Comparison of ENCODE assay signal across 10 cellular contexts in genomic region chr21:41951876-41952567, GRCh38. TPM values are rescaled to one million over a fixed set of nuclear protein-coding genes. Genes with fewer than 3 reads are reported as not detected.
DNase-seq lines count a peak whose midpoint lies in the region; ATAC-seq, FAIRE-seq and TF ChIP-seq lines count a peak whose summit lies in the region.
"Had no signal": no experiment of that assay in that cellular context is flagged by ENCODE, and none has a peak within 500 bp of the region (broad histone marks: within the 10 kb centered on the region; RNA-seq: fewer than 3 reads in every experiment).

No MANE protein-coding gene starts in this region.

- in situ Hi-C loops in K562 (cut with MboI) = no loop called here

- ATAC-seq in K562 = no peak

- TF ChIP-seq POLR2A in K562 (conservative IDR thresholded peaks at IDR 0.05) (no peak), vagina (IDR thresholded peaks at IDR 0.05) (no peak)

- TF ChIP-seq CTCF in left ventricle myocardium inferior (IDR thresholded peaks at IDR 0.05; ENCODE audit: borderline replicate concordance) = no peak
- no peak for TF ChIP-seq CTCF in right atrium auricular region (IDR thresholded peaks at IDR 0.05)
- no peak for TF ChIP-seq CTCF in K562 (IDR thresholded peaks at IDR 0.05 in 2 of 3, conservative IDR thresholded peaks at IDR 0.05 in 1 of 3; ENCODE audit: insufficient read depth in 2 of 3, low read depth in 1 of 3, low read length in 3 of 3)
- no peak for TF ChIP-seq CTCF in vagina (IDR thresholded peaks at IDR 0.05)

- 91% methylated on average over 5 of the region's 5 CpGs for WGBS in K562 (ENCODE audit: insufficient coverage, low coverage, missing lambda C conversion rate)

- H3K4me1 ChIP-seq in left ventricle myocardium inferior (peaks cover 57% of the 10 kb centered on the region), right atrium auricular region (peaks cover 0 to 51% of the 10 kb centered on the region in 2 donors), K562 (replicated peaks in 1 of 2; ENCODE audit: control insufficient read depth in 2 of 2, insufficient read depth in 2 of 2, low read length in 2 of 2) (peaks cover 30 to 63% of the 10 kb centered on the region in 2 experiments), mucosa of stomach (ENCODE audit: control insufficient read depth, insufficient read depth, low read length) (peaks cover 14% of the 10 kb centered on the region), vagina (peaks cover 66% of the 10 kb centered on the region)

- H3K27ac ChIP-seq in left ventricle myocardium inferior (replicated peaks) = no peak overlapping the region
- no peak overlapping the region for H3K27ac ChIP-seq in right atrium auricular region
- no peak overlapping the region for H3K27ac ChIP-seq in K562 (ENCODE audit: extremely low read depth, low read depth, low read length)
- no peak overlapping the region for H3K27ac ChIP-seq in vagina

- H3K4me3 ChIP-seq in left ventricle myocardium inferior = peak overlapping the region; percentile 84
- peak overlapping the region in 1 of 2 donors; percentile 89 for H3K4me3 ChIP-seq in right atrium auricular region
- H3K4me3 ChIP-seq in K562 = no peak overlapping the region; the same call in 1 of the 2 replicates
- peak overlapping the region; percentile 65 for H3K4me3 ChIP-seq in mucosa of stomach (ENCODE audit: low read length)
- H3K4me3 ChIP-seq in vagina = peak overlapping the region; percentile 67 to 75

- peak overlapping the region; percentile 70 for H3K4me2 ChIP-seq in K562 (ENCODE audit: insufficient read depth, low read length)

- H2AFZ ChIP-seq in K562 (ENCODE audit: low read depth, low read length) = no peak overlapping the region

- H3K79me2 ChIP-seq in K562 (ENCODE audit: control insufficient read depth, insufficient read depth, low read length) = peaks cover 34% of the 10 kb centered on the region

- POLR2A ChIA-PET in K562 (lab: Yijun Ruan, JAX) = interaction anchor here (1.3 to 1.7 kb wide), 4 partner anchors 9 to 53 kb away, joined by 3 to 4 read pairs (median 4); no protein-coding TSS in a partner anchor

- DNase-seq in left ventricle myocardium inferior (no peak), right atrium auricular region (ENCODE audit: low spot score) (no peak), K562 (ENCODE audit: extremely low read depth in 1 of 4, low spot score in 3 of 4) (no peak), vagina (ENCODE audit: extremely low spot score in 2 of 2) (no peak), NCI-H1092 (lab: John Stamatoyannopoulos, UW) (no peak), GF-D8 (lab: John Stamatoyannopoulos, UW) (no peak)
- no peak for DNase-seq in activated CD8-positive, alpha-beta memory T cell treated with anti-CD3 and anti-CD28 coated beads, Interleukin-2, amount 50 U/mL, for 48 hours
- DNase-seq: occipital lobe, OCI-M1 had no signal

- TF ChIP-seq EP300 in K562 (IDR thresholded peaks at IDR 0.05; ENCODE audit: low read length) = no peak

- peaks cover 17% of the 10 kb centered on the region; the same call in 1 of the 2 replicates for H4K20me1 ChIP-seq in K562 (replicated peaks; ENCODE audit: control insufficient read depth, insufficient read depth, low read length)

- no TSS peak for BruUV-seq in K562 (replicated peaks; lab: Mats Ljungman, UMichigan)

- FAIRE-seq in K562 (lab: Jason Lieb, UNC) = peak; percentile 32

- H3K9ac ChIP-seq in K562 (ENCODE audit: insufficient read depth in 1 of 2, low read depth in 2 of 2, low read length in 2 of 2) (peak overlapping the region in 1 of 2 experiments; percentile 90; a peak in 2 of 4 replicates), mucosa of stomach (ENCODE audit: low read length) (no peak overlapping the region)

- intact Hi-C loops in left ventricle myocardium inferior (cut with micrococcal nuclease) (no loop called here), K562 (cut with micrococcal nuclease) (no loop called here), vagina (cut with DNase I) (loop anchor here (10.0 kb wide), 1 partner anchor 53 kb away; no protein-coding TSS in a partner anchor)

- H3K27me3 ChIP-seq in left ventricle myocardium inferior (ENCODE audit: low read depth) = no peaks in the 10 kb centered on the region
- no peaks in the 10 kb centered on the region for H3K27me3 ChIP-seq in right atrium auricular region
- H3K27me3 ChIP-seq in K562 (ENCODE audit: control insufficient read depth in 2 of 2, insufficient read depth in 2 of 2, low read length in 2 of 2) = 0 out of 5 replicates have a peak, but pooled peaks cover 0 to 4% of the 10 kb centered on the region in 2 experiments
- no peaks in the 10 kb centered on the region for H3K27me3 ChIP-seq in mucosa of stomach (ENCODE audit: control insufficient read depth, insufficient read depth, low read length)
- H3K27me3 ChIP-seq in vagina = no peaks in the 10 kb centered on the region

- H3K36me3 ChIP-seq in left ventricle myocardium inferior = no peaks in the 10 kb centered on the region
- H3K36me3 ChIP-seq in right atrium auricular region = no peaks in the 10 kb centered on the region
- peaks cover 7% of the 10 kb centered on the region; the same call in 2 of the 3 replicates for H3K36me3 ChIP-seq in K562 (ENCODE audit: control insufficient read depth, insufficient read depth, low read length)
- no peaks in the 10 kb centered on the region for H3K36me3 ChIP-seq in mucosa of stomach (ENCODE audit: control insufficient read depth, insufficient read depth, low read length)
- no peaks in the 10 kb centered on the region for H3K36me3 ChIP-seq in vagina

- CTCF ChIA-PET in K562 (lab: Yijun Ruan, JAX; ENCODE audit: low intra/inter-chr PET ratio) = no interaction called here

- no peaks in the 10 kb centered on the region for H3K9me3 ChIP-seq in left ventricle myocardium inferior (replicated peaks)
- H3K9me3 ChIP-seq in right atrium auricular region = no peaks in the 10 kb centered on the region
- no peaks in the 10 kb centered on the region for H3K9me3 ChIP-seq in K562 (replicated peaks; ENCODE audit: control insufficient read depth, insufficient read depth, low read depth, low read length)
- no peaks in the 10 kb centered on the region for H3K9me3 ChIP-seq in mucosa of stomach (ENCODE audit: control insufficient read depth, low read length)
- no peaks in the 10 kb centered on the region for H3K9me3 ChIP-seq in vagina

- TF ChIP-seq RAD21 in K562 (CRISPR knock-in tag; conservative IDR thresholded peaks at IDR 0.05 in 1 of 2, IDR thresholded peaks at IDR 0.05 in 1 of 2) = no peak

- H3K9me1 ChIP-seq in K562 (ENCODE audit: control insufficient read depth, insufficient read depth, low read length) = no peaks in the 10 kb centered on the region

TF ChIP-seq in K562, 482 proteins besides CTCF, POLR2A, EP300 and RAD21 (continues in another document):
- no peak for TF ChIP-seq SMARCC2 (IDR thresholded peaks at IDR 0.05; ENCODE audit: low read depth)
- no peak for TF ChIP-seq SMAD4 (CRISPR knock-in tag; conservative IDR thresholded peaks at IDR 0.05)
- no peak for TF ChIP-seq CBX5 (IDR thresholded peaks at IDR 0.05; ENCODE audit: borderline replicate concordance, low read depth)
- TF ChIP-seq ZNF668 (CRISPR knock-in tag; IDR thresholded peaks at IDR 0.05) = no peak
- TF ChIP-seq ZNF511 (CRISPR knock-in tag; IDR thresholded peaks at IDR 0.05) = no peak

RNA-seq across cellular contexts. Expression of gene C2CD2, which starts 1.8 kb away (rescaled TPM):
- 5.9 TPM for total RNA-seq in left ventricle myocardium inferior
- 1 to 10 TPM; 8.6 to 9.1 TPM for total RNA-seq in right atrium auricular region
- total RNA-seq in K562 (2011; cell fraction: chromatin; rRNA removed; ENCODE audit: low replicate concordance) = 87.1 and 96.1 TPM in 2 replicates
- 67.0 and 72.4 TPM in 2 replicates for total RNA-seq in K562 (2011; cell fraction: nucleolus; rRNA removed)
- 71.8 and 78.2 TPM in 2 replicates for total RNA-seq in K562 (2011; cell fraction: nucleoplasm; rRNA removed)
- 15.1 and 20.2 TPM in 2 replicates for total RNA-seq in K562 (2014; rRNA removed)
- 11.6 and 12.1 TPM in 2 replicates for total RNA-seq in K562 (2014; rRNA removed; fragmentation: Illumina TruSeq; extraction: Trizol)
- total RNA-seq in K562 (2015; rRNA removed; fragmentation: Illumina TruSeq; extraction: Trizol) = 14.0 and 14.5 TPM in 2 replicates
- total RNA-seq in K562 (2021) = 19.0 and 19.6 TPM in 2 replicates
- polyA plus RNA-seq in K562 (2011; rRNA removed) = 21.6 and 27.5 TPM in 2 replicates
- polyA plus RNA-seq in K562 (2011; cell fraction: cytosol; rRNA removed) = 17.1 and 20.0 TPM in 2 replicates
- 40.5 and 46.1 TPM in 2 replicates for polyA plus RNA-seq in K562 (2011; cell fraction: nucleus; rRNA removed)
- 8.5 and 9.7 TPM in 2 replicates for polyA plus RNA-seq in K562 (2012)
- 9.1 and 10.9 TPM in 2 replicates for polyA plus RNA-seq in K562 (2014; fragmentation: Illumina TruSeq; extraction: Trizol)
- 1 to 10 TPM; 1.3 to 1.6 TPM for polyA plus RNA-seq in K562 (2014; fragmentation: Nextera tagmentation; extraction: Ambion mirVana)
- 9.5 and 13.5 TPM in 2 replicates for polyA plus RNA-seq in K562 (2014; rRNA removed)
- 40.3 and 41.0 TPM in 2 replicates for polyA minus RNA-seq in K562 (2011; rRNA and poly(A)+ RNA removed)
- polyA minus RNA-seq in K562 (2011; cell fraction: cytosol; rRNA and poly(A)+ RNA removed) = 23.2 and 27.7 TPM in 2 replicates
- 31.8 and 44.2 TPM in 2 replicates for polyA minus RNA-seq in K562 (2011; cell fraction: nucleus; rRNA and poly(A)+ RNA removed)
- 36.1 TPM for total RNA-seq in vagina

RNA-seq across cellular contexts. Expression of gene ZBTB21, which starts 58.1 kb away (rescaled TPM):
- 4.9 TPM for total RNA-seq in left ventricle myocardium inferior
- 10 to 100 TPM in 1 of 2 donors, 1 to 10 TPM in 1; 5.5 to 10.3 TPM for total RNA-seq in right atrium auricular region
- 6.9 and 28.9 TPM in 2 replicates for total RNA-seq in K562 (2011; cell fraction: chromatin; rRNA removed; ENCODE audit: low replicate concordance)
- total RNA-seq in K562 (2011; cell fraction: nucleolus; rRNA removed) = 8.2 and 9.7 TPM in 2 replicates
- 12.2 and 13.4 TPM in 2 replicates for total RNA-seq in K562 (2011; cell fraction: nucleoplasm; rRNA removed)
- total RNA-seq in K562 (2014; rRNA removed) = 7.4 and 8.6 TPM in 2 replicates
- 10.7 and 10.8 TPM in 2 replicates for total RNA-seq in K562 (2014; rRNA removed; fragmentation: Illumina TruSeq; extraction: Trizol)
- total RNA-seq in K562 (2015; rRNA removed; fragmentation: Illumina TruSeq; extraction: Trizol) = 10.4 and 10.7 TPM in 2 replicates
- total RNA-seq in K562 (2021) = 15.2 and 16.2 TPM in 2 replicates
- polyA plus RNA-seq in K562 (2011; rRNA removed) = 8.7 and 10.7 TPM in 2 replicates
- 4.6 and 5.2 TPM in 2 replicates for polyA plus RNA-seq in K562 (2011; cell fraction: cytosol; rRNA removed)
- 19.4 and 20.3 TPM in 2 replicates for polyA plus RNA-seq in K562 (2011; cell fraction: nucleus; rRNA removed)
- polyA plus RNA-seq in K562 (2012) = 5.3 and 6.4 TPM in 2 replicates
- polyA plus RNA-seq in K562 (2014; fragmentation: Illumina TruSeq; extraction: Trizol) = 8.4 and 11.4 TPM in 2 replicates
- 1 to 10 TPM; 2.2 to 2.6 TPM for polyA plus RNA-seq in K562 (2014; fragmentation: Nextera tagmentation; extraction: Ambion mirVana)
- polyA plus RNA-seq in K562 (2014; rRNA removed) = 3.8 and 5.6 TPM in 2 replicates
- polyA minus RNA-seq in K562 (2011; rRNA and poly(A)+ RNA removed) = 11.7 and 16.7 TPM in 2 replicates
- polyA minus RNA-seq in K562 (2011; cell fraction: cytosol; rRNA and poly(A)+ RNA removed) = 8.9 and 15.2 TPM in 2 replicates
- polyA minus RNA-seq in K562 (2011; cell fraction: nucleus; rRNA and poly(A)+ RNA removed) = 9.0 and 19.4 TPM in 2 replicates
- total RNA-seq in vagina = 16.7 TPM
